ENCODE assay signal across 1 cellular context in genomic region chr4:19774690-19775256, GRCh38.
TF ChIP-seq lines count a peak whose summit lies in the region.

No MANE protein-coding gene starts in this region.

TF ChIP-seq in SK-N-SH, 30 proteins besides CTCF, POLR2A, EP300 and RAD21 (continued from another document):
- TF ChIP-seq RXRA (IDR thresholded peaks at IDR 0.05; ENCODE audit: borderline replicate concordance, low read depth): no peak
- TF ChIP-seq IRF3 (IDR thresholded peaks at IDR 0.05; ENCODE audit: low read depth, low read length): no peak
